Comparison of ENCODE assay signal across 8 cellular contexts in genomic region chrX:119008122-119008744, GRCh38. TPM values are rescaled to one million over a fixed set of nuclear protein-coding genes. Genes with fewer than 3 reads are reported as not detected.
A peak's percentile ranks its signal among the peaks of the same experiment; 100 is the strongest.
DNase-seq lines count a peak whose midpoint lies in the region; ATAC-seq and TF ChIP-seq lines count a peak whose summit lies in the region.

No MANE protein-coding gene starts in this region.

- DNase-seq in COLO829 (ENCODE audit: low spot score): peak; percentile 56
- DNase-seq in GM23338 (ENCODE audit: low spot score): peak; percentile 49
- DNase-seq in Panc1 (ENCODE audit: low read depth, low spot score): peak; percentile 25
- DNase-seq in astrocyte of the hippocampus (ENCODE audit: low read depth, low spot score): peak; percentile 44
- DNase-seq in left lobe of liver (ENCODE audit: low spot score): no peak
- no peak for DNase-seq in type B pancreatic cell (ENCODE audit: extremely low spot score, unreplicated experiment)
- no peak for DNase-seq in stimulated activated naive CD4-positive, alpha-beta T cell treated with Interleukin-2 at 50 U/mL for 16 hours (lab: John Stamatoyannopoulos, UW)
- no peak for DNase-seq in DMS153 (lab: John Stamatoyannopoulos, UW)

- no peaks in the 10 kb centered on the region for H3K79me2 ChIP-seq in GM23338 (replicated peaks; ENCODE audit: insufficient read depth)

- intact Hi-C loops in Panc1 (cut with micrococcal nuclease; ENCODE audit: unreplicated experiment): loop anchor here (2.0 to 10.0 kb wide), 3 partner anchors 57 to 207 kb away; no protein-coding TSS in a partner anchor

- no peak overlapping the region for H3K4me3 Mint-ChIP-seq in GM23338
- H3K4me3 Mint-ChIP-seq in type B pancreatic cell: no peak overlapping the region

- H3K36me3 Mint-ChIP-seq in GM23338 (ENCODE audit: low read depth) (no peaks in the 10 kb centered on the region), type B pancreatic cell (no peaks in the 10 kb centered on the region)

- CTCF ChIA-PET in Panc1 (lab: Charles Lee): no interaction called here

- H3K9me2 ChIP-seq in GM23338 (ENCODE audit: insufficient read depth): no peaks in the 10 kb centered on the region

- H3K4me3 ChIP-seq in GM23338: no peak overlapping the region
- H3K4me3 ChIP-seq in Panc1 (ENCODE audit: low read depth in 2 of 2, low read length in 2 of 2): no peak overlapping the region

- H4K20me1 ChIP-seq in GM23338 (replicated peaks; ENCODE audit: insufficient read depth): no peaks in the 10 kb centered on the region

- no peak overlapping the region for H3K4me2 ChIP-seq in GM23338

- no peak overlapping the region for H3K27ac ChIP-seq in GM23338 (ENCODE audit: low read depth)
- H3K27ac ChIP-seq in Panc1 (ENCODE audit: low read length): no peak overlapping the region; the same call in 1 of the 2 replicates

- in situ Hi-C loops in Panc1 (cut with HindIII; ENCODE audit: low pct_unique_long_range_greater_than_20kb, low sequenced_read_pairs): no loop called here

- POLR2A ChIA-PET in Panc1 (lab: Charles Lee): no interaction called here

- no peaks in the 10 kb centered on the region for H3F3A ChIP-seq in GM23338 (replicated peaks; ENCODE audit: low read depth)

- BruUV-seq in Panc1 (replicated peaks; lab: Mats Ljungman, UMichigan): no TSS peak

- no peaks in the 10 kb centered on the region for H3K27me3 Mint-ChIP-seq in GM23338 (ENCODE audit: insufficient read depth, low read depth, poor library complexity)
- H3K27me3 Mint-ChIP-seq in type B pancreatic cell: no peaks in the 10 kb centered on the region

- H3K4me1 Mint-ChIP-seq in GM23338 (no peaks in the 10 kb centered on the region), type B pancreatic cell (ENCODE audit: unreplicated experiment) (no peaks in the 10 kb centered on the region)

- no peaks in the 10 kb centered on the region for H3K9me3 ChIP-seq in Panc1 (ENCODE audit: control insufficient read depth, insufficient read depth, low read depth, low read length)

- H3K4me1 ChIP-seq in GM23338 (ENCODE audit: insufficient read depth) (no peaks in the 10 kb centered on the region), Panc1 (ENCODE audit: control insufficient read depth, insufficient read depth, low read length) (peaks cover 14% of the 10 kb centered on the region; the same call in 1 of the 2 replicates)

- TF ChIP-seq CTCF in GM23338 (conservative IDR thresholded peaks at IDR 0.05; ENCODE audit: low read depth in 2 of 2): peak; percentile 53 to 60
- TF ChIP-seq CTCF in Panc1 (IDR thresholded peaks at IDR 0.05): peak; percentile 83
- peak; percentile 75 for TF ChIP-seq CTCF in type B pancreatic cell (conservative IDR thresholded peaks at IDR 0.05)

- H3K27me3 ChIP-seq in GM23338 (ENCODE audit: insufficient read depth) (no peaks in the 10 kb centered on the region), Panc1 (ENCODE audit: control insufficient read depth, insufficient read depth, low read length) (no peaks in the 10 kb centered on the region)

- H2AFZ ChIP-seq in GM23338: no peak overlapping the region

- H3K9me3 Mint-ChIP-seq in GM23338 (no peaks in the 10 kb centered on the region), type B pancreatic cell (no peaks in the 10 kb centered on the region)

- ATAC-seq in GM23338 (no peak), Panc1 (peak; percentile 66), left lobe of liver (peak; percentile 40)

- H3K36me3 ChIP-seq in GM23338 (ENCODE audit: insufficient read depth) (no peaks in the 10 kb centered on the region), Panc1 (ENCODE audit: control insufficient read depth, insufficient read depth, low read length) (no peaks in the 10 kb centered on the region)

- H3K27ac Mint-ChIP-seq in GM23338 (no peak overlapping the region), type B pancreatic cell (no peak overlapping the region)

TF ChIP-seq in GM23338, 12 proteins besides CTCF, POLR2A, EP300 and RAD21 (continues in another document):
- TF ChIP-seq ZNF114 (CRISPR knock-in tag; IDR thresholded peaks at IDR 0.05) (no peak), ETS1 (IDR thresholded peaks at IDR 0.05) (no peak), EZH2phosphoT487 (IDR thresholded peaks at IDR 0.05; ENCODE audit: unreplicated experiment) (no peak), POLR2AphosphoS5 (IDR thresholded peaks at IDR 0.05; ENCODE audit: low read depth) (no peak), REST (IDR thresholded peaks at IDR 0.05; ENCODE audit: unreplicated experiment) (no peak)

RNA-seq across cellular contexts. Expression of gene LONRF3, which starts 33.8 kb away (rescaled TPM):
- 0.10 and 0.12 TPM in 2 replicates for total RNA-seq in GM23338 (2014; rRNA removed; shearing (Covaris generic))
- polyA plus RNA-seq in GM23338 (2016; fragmentation: Nextera tagmentation; extraction: Ambion mirVana): not detected in 2 replicates
- total RNA-seq in Panc1 (2021; ENCODE audit: unreplicated experiment) (13.1 TPM), left lobe of liver (9.5 TPM), type B pancreatic cell (ENCODE audit: low replicate concordance) (0.88 and 1.5 TPM in 2 replicates)
- 6.4 TPM for polyA plus RNA-seq in Panc1 (2012; ENCODE audit: insufficient read length)

Comparison
In these comparisons a context has a peak if more than half of its experiments do, and no peak if none do; other contexts are left out.
1. DNase-seq: peak in COLO829 (single experiment), GM23338 (single experiment), Panc1 (single experiment) and astrocyte of the hippocampus (single experiment); none in left lobe of liver (single experiment), type B pancreatic cell (single experiment), stimulated activated naive CD4-positive, alpha-beta T cell treated with Interleukin-2 at 50 U/mL for 16 hours (single experiment) and DMS153 (single experiment).
2. Peak in every context shown above with its lines, with median percentiles within 50 percentile points of each other: CTCF ChIP-seq.